In genomic region chr4:80062527-80062926, GRCh38 we compare ENCODE assay signal across 20 cellular contexts. TPM values are rescaled to one million over a fixed set of nuclear protein-coding genes. Genes with fewer than 3 reads are reported as not detected.
A peak's percentile ranks its signal among the peaks of the same experiment; 100 is the strongest.
DNase-seq lines count a peak whose midpoint lies in the region; ATAC-seq and TF ChIP-seq lines count a peak whose summit lies in the region.
"Had no signal": no experiment of that assay in that cellular context is flagged by ENCODE, and none has a peak within 500 bp of the region (broad histone marks: within the 10 kb centered on the region; RNA-seq: fewer than 3 reads in every experiment).

No MANE protein-coding gene starts in this region.

- no peaks in the 10 kb centered on the region for H3K9me3 Mint-ChIP-seq in activated T-cell treated with anti-CD3 and anti-CD28 coated beads, Interleukin-2, amount 50 U/mL, for 24 hours
- no peaks in the 10 kb centered on the region for H3K9me3 Mint-ChIP-seq in CD8-positive, alpha-beta T cell
- no peaks in the 10 kb centered on the region for H3K9me3 Mint-ChIP-seq in activated T-helper 1 cell treated with anti-CD3 and anti-CD28 coated beads, Interleukin-12 subunit alpha, Interleukin-12 subunit beta, Interleukin-2, Interleukin-4 antibody, amounts not matched to agents 30 ng/mL and 10 ng/mL and 1 ng/mL, durations not matched to agents 14 hours and 24 hours and 36 hours
- H3K9me3 Mint-ChIP-seq in natural killer cell = no peaks in the 10 kb centered on the region

- H3K4me1 Mint-ChIP-seq in activated T-cell treated with anti-CD3 and anti-CD28 coated beads, Interleukin-2, amount 50 U/mL, for 24 hours (ENCODE audit: low read depth) = peaks cover 51% of the 10 kb centered on the region
- H3K4me1 Mint-ChIP-seq in CD8-positive, alpha-beta T cell (ENCODE audit: low read depth) = peaks cover 23% of the 10 kb centered on the region
- peaks cover 72% of the 10 kb centered on the region for H3K4me1 Mint-ChIP-seq in activated T-helper 1 cell treated with anti-CD3 and anti-CD28 coated beads, Interleukin-12 subunit alpha, Interleukin-12 subunit beta, Interleukin-2, Interleukin-4 antibody, amounts not matched to agents 30 ng/mL and 10 ng/mL and 1 ng/mL, durations not matched to agents 14 hours and 24 hours and 36 hours (ENCODE audit: low read depth)
- H3K4me1 Mint-ChIP-seq in natural killer cell = peaks cover 11 to 12% of the 10 kb centered on the region in 2 donors

- no peaks in the 10 kb centered on the region for H3K27me3 Mint-ChIP-seq in activated T-cell treated with anti-CD3 and anti-CD28 coated beads, Interleukin-2, amount 50 U/mL, for 24 hours
- no peaks in the 10 kb centered on the region for H3K27me3 Mint-ChIP-seq in CD8-positive, alpha-beta T cell (ENCODE audit: low read depth)
- H3K27me3 Mint-ChIP-seq in activated T-helper 1 cell treated with anti-CD3 and anti-CD28 coated beads, Interleukin-12 subunit alpha, Interleukin-12 subunit beta, Interleukin-2, Interleukin-4 antibody, amounts not matched to agents 30 ng/mL and 10 ng/mL and 1 ng/mL, durations not matched to agents 14 hours and 24 hours and 36 hours (ENCODE audit: insufficient read depth) = no peaks in the 10 kb centered on the region
- H3K27me3 Mint-ChIP-seq in natural killer cell (ENCODE audit: low read depth in 2 of 2) = no peaks in the 10 kb centered on the region

- H3K36me3 Mint-ChIP-seq in activated T-cell treated with anti-CD3 and anti-CD28 coated beads, Interleukin-2, amount 50 U/mL, for 24 hours (ENCODE audit: low read depth) = peaks cover 39% of the 10 kb centered on the region
- H3K36me3 Mint-ChIP-seq in CD8-positive, alpha-beta T cell = peaks cover 31% of the 10 kb centered on the region
- H3K36me3 Mint-ChIP-seq in activated T-helper 1 cell treated with anti-CD3 and anti-CD28 coated beads, Interleukin-12 subunit alpha, Interleukin-12 subunit beta, Interleukin-2, Interleukin-4 antibody, amounts not matched to agents 30 ng/mL and 10 ng/mL and 1 ng/mL, durations not matched to agents 14 hours and 24 hours and 36 hours (ENCODE audit: low read depth) = peaks cover 45% of the 10 kb centered on the region
- no peaks in the 10 kb centered on the region for H3K36me3 Mint-ChIP-seq in natural killer cell

- H3K27me3 ChIP-seq in CD8-positive, alpha-beta T cell (ENCODE audit: insufficient read depth, low read length) = no peaks in the 10 kb centered on the region
- H3K27me3 ChIP-seq in PC-9 (ENCODE audit: insufficient read depth, low read depth) = no peaks in the 10 kb centered on the region
- H3K27me3 ChIP-seq: thyroid gland had no signal

- no peaks in the 10 kb centered on the region for H3K9me3 ChIP-seq in CD8-positive, alpha-beta T cell (ENCODE audit: low read length)
- H3K9me3 ChIP-seq in PC-9 (ENCODE audit: insufficient read depth, low read depth) = no peaks in the 10 kb centered on the region
- H3K9me3 ChIP-seq: A549, thyroid gland had no signal

- no peak for TF ChIP-seq CTCF in CD8-positive, alpha-beta T cell (IDR thresholded peaks at IDR 0.05)
- TF ChIP-seq CTCF in natural killer cell (IDR thresholded peaks at IDR 0.05) (no peak), PC-9 (conservative IDR thresholded peaks at IDR 0.05) (no peak)

- no peak overlapping the region for H3K4me3 ChIP-seq in CD8-positive, alpha-beta T cell (ENCODE audit: low read depth, low read length)
- H3K4me3 ChIP-seq in PC-9 = no peak overlapping the region
- H3K4me3 ChIP-seq: A549, lung, thyroid gland had no signal

- ATAC-seq in CD8-positive, alpha-beta T cell = no peak
- no peak for ATAC-seq in natural killer cell
- ATAC-seq: A549 had no signal

- H3K27ac ChIP-seq in CD8-positive, alpha-beta T cell (ENCODE audit: low read depth, low read length) = no peak overlapping the region
- H3K27ac ChIP-seq in PC-9 = no peak overlapping the region
- H3K27ac ChIP-seq: A549, C4-2B, thyroid gland had no signal

- no peaks in the 10 kb centered on the region for H3K36me3 ChIP-seq in CD8-positive, alpha-beta T cell (ENCODE audit: insufficient read depth, low read length)
- no peaks in the 10 kb centered on the region for H3K36me3 ChIP-seq in PC-9 (ENCODE audit: low read depth)
- H3K36me3 ChIP-seq: thyroid gland had no signal

- no peak overlapping the region for H3K4me3 Mint-ChIP-seq in activated T-cell treated with anti-CD3 and anti-CD28 coated beads, Interleukin-2, amount 50 U/mL, for 24 hours
- H3K4me3 Mint-ChIP-seq in CD8-positive, alpha-beta T cell = no peak overlapping the region
- no peak overlapping the region for H3K4me3 Mint-ChIP-seq in activated T-helper 1 cell treated with anti-CD3 and anti-CD28 coated beads, Interleukin-12 subunit alpha, Interleukin-12 subunit beta, Interleukin-2, Interleukin-4 antibody, amounts not matched to agents 30 ng/mL and 10 ng/mL and 1 ng/mL, durations not matched to agents 14 hours and 24 hours and 36 hours
- H3K4me3 Mint-ChIP-seq in natural killer cell = no peak overlapping the region

- H3K4me1 ChIP-seq in CD8-positive, alpha-beta T cell (ENCODE audit: insufficient read depth, low read length) = peaks cover 13% of the 10 kb centered on the region
- H3K4me1 ChIP-seq in PC-9 (replicated peaks; ENCODE audit: insufficient read depth) = no peaks in the 10 kb centered on the region
- H3K4me1 ChIP-seq: A549, thyroid gland had no signal

- H3K27ac Mint-ChIP-seq in activated T-cell treated with anti-CD3 and anti-CD28 coated beads, Interleukin-2, amount 50 U/mL, for 24 hours = peak overlapping the region; percentile 74
- H3K27ac Mint-ChIP-seq in CD8-positive, alpha-beta T cell = peak overlapping the region; percentile 2
- peak overlapping the region; percentile 61 for H3K27ac Mint-ChIP-seq in activated T-helper 1 cell treated with anti-CD3 and anti-CD28 coated beads, Interleukin-12 subunit alpha, Interleukin-12 subunit beta, Interleukin-2, Interleukin-4 antibody, amounts not matched to agents 30 ng/mL and 10 ng/mL and 1 ng/mL, durations not matched to agents 14 hours and 24 hours and 36 hours
- peak overlapping the region; percentile 28 to 66 for H3K27ac Mint-ChIP-seq in natural killer cell

- H3K9me2 ChIP-seq in PC-9 (ENCODE audit: insufficient read depth) = no peaks in the 10 kb centered on the region

- H2AFZ ChIP-seq in PC-9 = no peak overlapping the region

- intact Hi-C loops in CD8-positive, alpha-beta T cell (cut with DNase I, micrococcal nuclease) = loop anchor here in 1 of 2 experiments (10.0 kb wide), 1 partner anchor 1118 kb away; no protein-coding TSS in a partner anchor
- intact Hi-C loops in activated T-helper 1 cell treated with anti-CD3 and anti-CD28 coated beads, Interleukin-12 subunit alpha, Interleukin-12 subunit beta, Interleukin-2, Interleukin-4 antibody, amounts not matched to agents 30 ng/mL and 10 ng/mL and 1 ng/mL, durations not matched to agents 14 hours and 24 hours and 36 hours (cut with micrococcal nuclease) = no loop called here
- intact Hi-C loops in natural killer cell (cut with micrococcal nuclease) = no loop called here
- intact Hi-C loops in PC-9 (cut with micrococcal nuclease; ENCODE audit: unreplicated experiment) = no loop called here

- H4K20me1 ChIP-seq in PC-9 (ENCODE audit: insufficient read depth) = no peaks in the 10 kb centered on the region

- CTCF ChIA-PET in CD8-positive, alpha-beta T cell (lab: Charles Lee) = interaction anchor here (0.8 kb wide), 1 partner anchor 140 kb away, joined by 4 read pairs; no protein-coding TSS in a partner anchor
- CTCF ChIA-PET in PC-9 (lab: Charles Lee) = no interaction called here

- no peak for DNase-seq in activated T-cell treated with anti-CD3 and anti-CD28 coated beads, Interleukin-2, amount 50 U/mL, for 24 hours
- no peak for DNase-seq in activated T-cell treated with anti-CD3 and anti-CD28 coated beads, Interleukin-2, amount 50 U/mL, for 1 hour
- DNase-seq in CD8-positive, alpha-beta T cell = no peak
- no peak for DNase-seq in activated T-helper 1 cell treated with anti-CD3 and anti-CD28 coated beads, Interleukin-12 subunit alpha, Interleukin-12 subunit beta, Interleukin-2, Interleukin-4 antibody, amounts not matched to agents 30 ng/mL and 10 ng/mL and 1 ng/mL, durations not matched to agents 14 hours and 24 hours and 36 hours (ENCODE audit: low spot score)
- no peak for DNase-seq in natural killer cell
- DNase-seq in glomerular visceral epithelial cell (ENCODE audit: extremely low spot score) = no peak
- DNase-seq in PC-9 = no peak
- DNase-seq in anterior cingulate cortex (lab: John Stamatoyannopoulos, UW) = no peak
- DNase-seq: aorta; DMS79; IMR-90; NCI-H2029; NK-92 treated with Interleukin-12 subunit alpha and Interleukin-12 subunit beta, amount 100 ng/mL, for 24 hours; posterior cingulate gyrus; RPMI8226; stimulated activated CD8-positive, alpha-beta memory T cell treated with anti-CD3 and anti-CD28 coated beads, Interleukin-4, amount 100 ng/mL, for 48 hours; thyroid gland had no signal

- POLR2A ChIA-PET in CD8-positive, alpha-beta T cell (lab: Charles Lee) = no interaction called here
- POLR2A ChIA-PET in PC-9 (lab: Charles Lee; ENCODE audit: unreplicated experiment) = no interaction called here

- no peaks in the 10 kb centered on the region for H3K79me2 ChIP-seq in PC-9 (ENCODE audit: low read depth)

- BruUV-seq in PC-9 (replicated peaks; lab: Mats Ljungman, UMichigan) = no TSS peak

- H3K4me2 ChIP-seq in PC-9 = no peak overlapping the region
- H3K4me2 ChIP-seq: A549 had no signal

- no peaks in the 10 kb centered on the region for H3F3A ChIP-seq in PC-9 (ENCODE audit: insufficient read depth, low read depth)

RNA-seq across cellular contexts. Expression of gene ANTXR2, which starts 10.5 kb away (rescaled TPM):
- 1 to 10 TPM; 6.9 to 8.6 TPM for total RNA-seq in CD8-positive, alpha-beta T cell
- total RNA-seq in activated T-helper 1 cell treated with anti-CD3 and anti-CD28 coated beads, Interleukin-12 subunit alpha, Interleukin-12 subunit beta, Interleukin-2, Interleukin-4 antibody, amounts not matched to agents 30 ng/mL and 10 ng/mL and 1 ng/mL, durations not matched to agents 14 hours and 24 hours and 36 hours = 24.9 and 29.8 TPM in 2 replicates
- total RNA-seq in natural killer cell (10 to 100 TPM in 1 of 3 donors, 1 to 10 TPM in 2; 7.8 to 28.3 (median 10.0) TPM), PC-9 (2021) (2.0 and 3.0 TPM in 2 replicates)

Comparison
In these comparisons a context has a peak if more than half of its experiments do, and no peak if none do; other contexts are left out.
1. H3K27ac Mint-ChIP-seq: peak in every context shown above with its lines; median percentile 74 in activated T-cell treated with anti-CD3 and anti-CD28 coated beads, Interleukin-2, amount 50 U/mL, for 24 hours; 61 in activated T-helper 1 cell treated with anti-CD3 and anti-CD28 coated beads, Interleukin-12 subunit alpha, Interleukin-12 subunit beta, Interleukin-2, Interleukin-4 antibody, amounts not matched to agents 30 ng/mL and 10 ng/mL and 1 ng/mL, durations not matched to agents 14 hours and 24 hours and 36 hours; 47 in natural killer cell; 2 in CD8-positive, alpha-beta T cell.